Comparison of ENCODE assay signal across 8 cellular contexts in genomic region chr10:43649149-43649523, GRCh38. TPM values are rescaled to one million over a fixed set of nuclear protein-coding genes. Genes with fewer than 3 reads are reported as not detected.
A peak's percentile ranks its signal among the peaks of the same experiment; 100 is the strongest.
DNase-seq lines count a peak whose midpoint lies in the region; ATAC-seq lines count a peak whose summit lies in the region.

No MANE protein-coding gene starts in this region.

- H3K27me3 Mint-ChIP-seq in CD8-positive, alpha-beta memory T cell = peaks cover 7 to 10% of the 10 kb centered on the region in 2 donors
- H3K27me3 Mint-ChIP-seq in activated naive CD4-positive, alpha-beta T cell treated with anti-CD3 and anti-CD28 coated beads, Interleukin-2, amount 50 U/mL, for 24 hours = no peaks in the 10 kb centered on the region
- H3K27me3 Mint-ChIP-seq in stimulated activated naive CD8-positive, alpha-beta T cell treated with anti-CD3 and anti-CD28 coated beads, Interleukin-15, amount 100 ng/mL, for 72 hours = no peaks in the 10 kb centered on the region

- peak; percentile 2 for ATAC-seq in HG02885 (IDR thresholded peaks at IDR 0.05; ENCODE audit: poor library complexity, unreplicated experiment)
- peak; percentile 1 for ATAC-seq in stimulated activated naive CD8-positive, alpha-beta T cell treated with anti-CD3 and anti-CD28 coated beads, Interleukin-15, amount 100 ng/mL, for 72 hours

- peak overlapping the region; percentile 52 for H3K4me3 ChIP-seq in CD8-positive, alpha-beta memory T cell (ENCODE audit: low read length)
- peak overlapping the region; percentile 36 for H3K4me3 ChIP-seq in iPS-11a (ENCODE audit: low read depth, low read length)

- H3K9me3 ChIP-seq in CD8-positive, alpha-beta memory T cell (ENCODE audit: low read length) = peaks cover 19% of the 10 kb centered on the region

- H3K36me3 ChIP-seq in CD8-positive, alpha-beta memory T cell (ENCODE audit: insufficient read depth, low read length) = peaks cover 20% of the 10 kb centered on the region

- no peak for DNase-seq in CD8-positive, alpha-beta memory T cell
- no peak for DNase-seq in stimulated activated naive CD8-positive, alpha-beta T cell treated with anti-CD3 and anti-CD28 coated beads, Interleukin-15, amount 100 ng/mL, for 72 hours
- DNase-seq in NCI-H226 (no peak), OCI-M2 (lab: John Stamatoyannopoulos, UW; ENCODE audit: unreplicated experiment) (no peak), COR-L47 (lab: John Stamatoyannopoulos, UW) (no peak)

- CTCF ChIA-PET in CD8-positive, alpha-beta memory T cell (lab: Charles Lee) = interaction anchor here (0.8 to 2.7 kb wide), 7 partner anchors 9 to 1208 kb away, joined by 3 to 9 read pairs (median 4); no protein-coding TSS in a partner anchor

- POLR2A ChIA-PET in CD8-positive, alpha-beta memory T cell (lab: Charles Lee) = interaction anchor here (0.6 to 1.0 kb wide), 3 partner anchors 41 to 75 kb away, joined by 3 to 6 read pairs (median 3); partner anchors contain the start of gene ZNF239

- H3K4me3 Mint-ChIP-seq in CD8-positive, alpha-beta memory T cell = peak overlapping the region; percentile 92 to 97 (median 96)
- peak overlapping the region; percentile 97 for H3K4me3 Mint-ChIP-seq in activated naive CD4-positive, alpha-beta T cell treated with anti-CD3 and anti-CD28 coated beads, Interleukin-2, amount 50 U/mL, for 24 hours
- H3K4me3 Mint-ChIP-seq in stimulated activated naive CD8-positive, alpha-beta T cell treated with anti-CD3 and anti-CD28 coated beads, Interleukin-15, amount 100 ng/mL, for 72 hours = peak overlapping the region; percentile 96 to 99

- peaks cover 16 to 36% (median 26%) of the 10 kb centered on the region in 3 donors for H3K36me3 Mint-ChIP-seq in CD8-positive, alpha-beta memory T cell
- H3K36me3 Mint-ChIP-seq in activated naive CD4-positive, alpha-beta T cell treated with anti-CD3 and anti-CD28 coated beads, Interleukin-2, amount 50 U/mL, for 24 hours = peaks cover 28% of the 10 kb centered on the region

- H3K9me3 Mint-ChIP-seq in CD8-positive, alpha-beta memory T cell = peaks cover 21 to 30% (median 24%) of the 10 kb centered on the region in 5 donors
- H3K9me3 Mint-ChIP-seq in activated naive CD4-positive, alpha-beta T cell treated with anti-CD3 and anti-CD28 coated beads, Interleukin-2, amount 50 U/mL, for 24 hours = peaks cover 14% of the 10 kb centered on the region
- peaks cover 27 to 29% of the 10 kb centered on the region in 2 donors for H3K9me3 Mint-ChIP-seq in stimulated activated naive CD8-positive, alpha-beta T cell treated with anti-CD3 and anti-CD28 coated beads, Interleukin-15, amount 100 ng/mL, for 72 hours

- H3K27me3 ChIP-seq in CD8-positive, alpha-beta memory T cell (ENCODE audit: insufficient read depth, low read length, poor library complexity, severe bottlenecking) = no peaks in the 10 kb centered on the region

- H3K27ac Mint-ChIP-seq in CD8-positive, alpha-beta memory T cell = peak overlapping the region; percentile 36 to 94 (median 90)
- peak overlapping the region; percentile 89 for H3K27ac Mint-ChIP-seq in activated naive CD4-positive, alpha-beta T cell treated with anti-CD3 and anti-CD28 coated beads, Interleukin-2, amount 50 U/mL, for 24 hours
- H3K27ac Mint-ChIP-seq in stimulated activated naive CD8-positive, alpha-beta T cell treated with anti-CD3 and anti-CD28 coated beads, Interleukin-15, amount 100 ng/mL, for 72 hours = peak overlapping the region; percentile 97

- H3K27ac ChIP-seq in CD8-positive, alpha-beta memory T cell (ENCODE audit: low read depth, low read length) = peak overlapping the region; percentile 75

- peaks cover 20 to 27% (median 27%) of the 10 kb centered on the region in 3 donors for H3K4me1 Mint-ChIP-seq in CD8-positive, alpha-beta memory T cell
- H3K4me1 Mint-ChIP-seq in activated naive CD4-positive, alpha-beta T cell treated with anti-CD3 and anti-CD28 coated beads, Interleukin-2, amount 50 U/mL, for 24 hours = peaks cover 29% of the 10 kb centered on the region
- peaks cover 17% of the 10 kb centered on the region for H3K4me1 Mint-ChIP-seq in stimulated activated naive CD8-positive, alpha-beta T cell treated with anti-CD3 and anti-CD28 coated beads, Interleukin-15, amount 100 ng/mL, for 72 hours

- peaks cover 14% of the 10 kb centered on the region for H3K4me1 ChIP-seq in CD8-positive, alpha-beta memory T cell (ENCODE audit: insufficient read depth, low read length)

RNA-seq across cellular contexts. Expression of gene ZNF32, which starts 0.5 kb away (rescaled TPM):
- 10 to 100 TPM; 17.4 to 17.7 TPM for total RNA-seq in CD8-positive, alpha-beta memory T cell
- polyA plus RNA-seq in CD8-positive, alpha-beta memory T cell = 86.3 TPM

RNA-seq across cellular contexts. Expression of gene ZNF485, which starts 42.9 kb away (rescaled TPM):
- 1 to 10 TPM; 5.5 to 7.6 TPM for total RNA-seq in CD8-positive, alpha-beta memory T cell
- polyA plus RNA-seq in CD8-positive, alpha-beta memory T cell = 5.4 TPM
